9 cellular contexts compared by ENCODE assay signal in the genomic region with DNA sequence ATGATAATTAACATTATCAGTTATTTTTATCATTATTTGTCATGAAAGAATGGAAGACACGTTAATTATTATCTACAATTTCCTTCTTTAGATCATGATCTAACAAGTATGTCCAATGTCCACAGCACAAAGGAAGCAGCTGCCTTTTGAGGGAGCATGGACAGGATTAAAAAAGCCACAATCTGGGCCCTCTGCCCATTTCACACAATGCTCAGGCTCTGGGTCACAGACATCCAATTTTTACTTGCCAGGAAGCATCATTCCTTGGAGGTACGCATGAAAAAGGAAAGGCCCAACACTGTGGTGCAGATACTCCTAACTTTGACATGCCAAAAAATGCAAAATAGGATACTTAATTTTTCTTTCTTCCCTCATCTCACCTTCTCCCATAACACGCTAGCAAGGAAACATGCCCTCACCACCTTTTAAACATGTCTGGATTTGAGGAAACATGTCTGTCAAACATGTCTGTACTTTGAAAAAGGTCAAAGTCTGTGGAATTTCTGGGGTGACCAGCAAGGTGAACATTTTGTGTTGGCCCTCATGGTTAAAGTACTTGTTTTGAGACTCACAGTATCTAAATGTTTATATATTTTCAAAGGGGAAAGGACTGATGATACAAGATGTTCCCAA. TPM values are rescaled to one million over a fixed set of nuclear protein-coding genes. Genes with fewer than 3 reads are reported as not detected.
DNase-seq lines count a peak whose midpoint lies in the region; ATAC-seq, FAIRE-seq and TF ChIP-seq lines count a peak whose summit lies in the region.
"Had no signal": no experiment of that assay in that cellular context is flagged by ENCODE, and none has a peak within 500 bp of the region (broad histone marks: within the 10 kb centered on the region; RNA-seq: fewer than 3 reads in every experiment).

No MANE protein-coding gene starts in this region.

- no peaks in the 10 kb centered on the region for H3K27me3 ChIP-seq in SJCRH30

- ATAC-seq in HG03571 (IDR thresholded peaks at IDR 0.05; ENCODE audit: unreplicated experiment) (no peak), GM21367 (IDR thresholded peaks at IDR 0.05; ENCODE audit: unreplicated experiment) (no peak), HG02588 (IDR thresholded peaks at IDR 0.05; ENCODE audit: unreplicated experiment) (no peak)

- intact Hi-C loops in posterior vena cava (cut with DNase I): no loop called here

- no peaks in the 10 kb centered on the region for H3K9me3 ChIP-seq in SJCRH30 (replicated peaks)

- no peaks in the 10 kb centered on the region for H3K36me3 ChIP-seq in SJCRH30

- TF ChIP-seq CTCF in fibroblast of mammary gland (conservative IDR thresholded peaks at IDR 0.05; ENCODE audit: control insufficient read depth, insufficient read depth, low read depth, low read length): no peak

- H3K27ac ChIP-seq in SJCRH30: peak overlapping the region; percentile 68

- H3K4me3 ChIP-seq in SJCRH30: no peak overlapping the region
- H3K4me3 ChIP-seq in fibroblast of mammary gland (ENCODE audit: control insufficient read depth, low read depth, low read length): no peak overlapping the region

- peaks cover 59% of the 10 kb centered on the region for H3K4me1 ChIP-seq in SJCRH30

- FAIRE-seq in frontal cortex (lab: Jason Lieb, UNC): no peak

- peak; percentile 86 for DNase-seq in GM04504 (ENCODE audit: low read depth)
- DNase-seq in SJCRH30: peak; percentile 93 to 98
- DNase-seq in fibroblast of mammary gland (ENCODE audit: low read depth): peak; percentile 94
- peak; percentile 66 for DNase-seq in posterior vena cava (ENCODE audit: low spot score)
- no peak for DNase-seq in frontal cortex (ENCODE audit: low spot score in 2 of 2)
- DNase-seq: activated naive CD8-positive, alpha-beta T cell treated with anti-CD3 and anti-CD28 coated beads, Interleukin-2, amount 10 ng/mL, durations not matched to agents 7 days and 5 days had no signal

RNA-seq across cellular contexts. Expression of gene GADD45A, which starts 40.0 kb away (rescaled TPM):
- 103 and 126 TPM in 2 replicates for total RNA-seq in SJCRH30 (2014; rRNA removed; shearing (Covaris generic))
- 10 to 100 TPM; 32.4 to 40.4 TPM for total RNA-seq in posterior vena cava
- total RNA-seq in frontal cortex: 6.1 TPM

Comparison
In these comparisons a context has a peak if more than half of its experiments do, and no peak if none do; other contexts are left out.
1. DNase-seq: peak in GM04504 (single experiment), SJCRH30 (2 of 2), fibroblast of mammary gland (single experiment) and posterior vena cava (single experiment); none in frontal cortex (0 of 2).